1 cellular context compared by ENCODE assay signal in genomic region chr18:41954827-41955613, GRCh38.
TF ChIP-seq lines count a peak whose summit lies in the region.

Gene PIK3C3, plus strand, starts transcription at chr18:41955234. Its CDS starts 58 bp downstream, at chr18:41955292.

TF ChIP-seq in GM12878, 131 proteins besides CTCF, POLR2A, EP300 and RAD21 (continued from another document and continues in another):
- TF ChIP-seq, protein P1, sequence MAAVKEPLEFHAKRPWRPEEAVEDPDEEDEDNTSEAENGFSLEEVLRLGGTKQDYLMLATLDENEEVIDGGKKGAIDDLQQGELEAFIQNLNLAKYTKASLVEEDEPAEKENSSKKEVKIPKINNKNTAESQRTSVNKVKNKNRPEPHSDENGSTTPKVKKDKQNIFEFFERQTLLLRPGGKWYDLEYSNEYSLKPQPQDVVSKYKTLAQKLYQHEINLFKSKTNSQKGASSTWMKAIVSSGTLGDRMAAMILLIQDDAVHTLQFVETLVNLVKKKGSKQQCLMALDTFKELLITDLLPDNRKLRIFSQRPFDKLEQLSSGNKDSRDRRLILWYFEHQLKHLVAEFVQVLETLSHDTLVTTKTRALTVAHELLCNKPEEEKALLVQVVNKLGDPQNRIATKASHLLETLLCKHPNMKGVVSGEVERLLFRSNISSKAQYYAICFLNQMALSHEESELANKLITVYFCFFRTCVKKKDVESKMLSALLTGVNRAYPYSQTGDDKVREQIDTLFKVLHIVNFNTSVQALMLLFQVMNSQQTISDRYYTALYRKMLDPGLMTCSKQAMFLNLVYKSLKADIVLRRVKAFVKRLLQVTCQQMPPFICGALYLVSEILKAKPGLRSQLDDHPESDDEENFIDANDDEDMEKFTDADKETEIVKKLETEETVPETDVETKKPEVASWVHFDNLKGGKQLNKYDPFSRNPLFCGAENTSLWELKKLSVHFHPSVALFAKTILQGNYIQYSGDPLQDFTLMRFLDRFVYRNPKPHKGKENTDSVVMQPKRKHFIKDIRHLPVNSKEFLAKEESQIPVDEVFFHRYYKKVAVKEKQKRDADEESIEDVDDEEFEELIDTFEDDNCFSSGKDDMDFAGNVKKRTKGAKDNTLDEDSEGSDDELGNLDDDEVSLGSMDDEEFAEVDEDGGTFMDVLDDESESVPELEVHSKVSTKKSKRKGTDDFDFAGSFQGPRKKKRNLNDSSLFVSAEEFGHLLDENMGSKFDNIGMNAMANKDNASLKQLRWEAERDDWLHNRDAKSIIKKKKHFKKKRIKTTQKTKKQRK (IDR thresholded peaks at IDR 0.05; ENCODE audit: low read depth, low read length), result peak; percentile 6; the same call in 1 of the 2 replicates
- TF ChIP-seq HDAC6 (IDR thresholded peaks at IDR 0.05; ENCODE audit: unreplicated experiment) (no peak), KAT2A (conservative IDR thresholded peaks at IDR 0.05; ENCODE audit: control insufficient read depth, low read depth, low read length) (no peak), MYB (IDR thresholded peaks at IDR 0.05; ENCODE audit: borderline replicate concordance, low read depth, low read length) (no peak), RELA (IDR thresholded peaks at IDR 0.05; ENCODE audit: borderline replicate concordance, partially characterized antibody) (no peak), REST (IDR thresholded peaks at IDR 0.05; ENCODE audit: low read depth, low read length) (no peak), KLF5 (IDR thresholded peaks at IDR 0.05; ENCODE audit: partially characterized antibody) (no peak), MXI1 (IDR thresholded peaks at IDR 0.05; ENCODE audit: low read depth, low read length) (peak; percentile 51; the same call in 1 of the 2 replicates), CHD4 (IDR thresholded peaks at IDR 0.05) (no peak), KDM1A (IDR thresholded peaks at IDR 0.05; ENCODE audit: borderline replicate concordance) (no peak), ZZZ3 (IDR thresholded peaks at IDR 0.05; ENCODE audit: control insufficient read depth, insufficient read length, low read depth) (no peak), PKNOX1 (IDR thresholded peaks at IDR 0.05) (peak; percentile 65), NR2F1 (conservative IDR thresholded peaks at IDR 0.05) (no peak), SRF (IDR thresholded peaks at IDR 0.05; ENCODE audit: low read depth in 2 of 2, low read length in 2 of 2) (no peak), RELB (IDR thresholded peaks at IDR 0.05; ENCODE audit: low read depth) (peak; percentile 91), POLR2AphosphoS2 (IDR thresholded peaks at IDR 0.05; ENCODE audit: low read depth, low read length) (0 out of 2 replicates have a peak, but pooled peaks have one; percentile 62), ETV6 (conservative IDR thresholded peaks at IDR 0.05 in 1 of 2, IDR thresholded peaks at IDR 0.05 in 1 of 2; ENCODE audit: borderline replicate concordance in 1 of 2, low read depth in 1 of 2) (no peak), IKZF1 (conservative IDR thresholded peaks at IDR 0.05) (peak; percentile 58), ZNF217 (IDR thresholded peaks at IDR 0.05) (no peak), EED (IDR thresholded peaks at IDR 0.05; ENCODE audit: low read depth) (no peak), CUX1 (IDR thresholded peaks at IDR 0.05; ENCODE audit: insufficient replicate concordance, low read depth, low read length) (peak; percentile 70), IKZF2 (IDR thresholded peaks at IDR 0.05) (no peak), SP1 (IDR thresholded peaks at IDR 0.05; ENCODE audit: low read depth, low read length) (no peak), LARP7 (IDR thresholded peaks at IDR 0.05) (no peak), NR2C1 (IDR thresholded peaks at IDR 0.05) (peak; percentile 54), PBX3 (IDR thresholded peaks at IDR 0.05; ENCODE audit: insufficient replicate concordance, low read depth, low read length) (no peak), FOXM1 (IDR thresholded peaks at IDR 0.05; ENCODE audit: low read depth, low read length) (no peak), RUNX3 (IDR thresholded peaks at IDR 0.05; ENCODE audit: low read length) (no peak)
- TF ChIP-seq, protein P2, sequence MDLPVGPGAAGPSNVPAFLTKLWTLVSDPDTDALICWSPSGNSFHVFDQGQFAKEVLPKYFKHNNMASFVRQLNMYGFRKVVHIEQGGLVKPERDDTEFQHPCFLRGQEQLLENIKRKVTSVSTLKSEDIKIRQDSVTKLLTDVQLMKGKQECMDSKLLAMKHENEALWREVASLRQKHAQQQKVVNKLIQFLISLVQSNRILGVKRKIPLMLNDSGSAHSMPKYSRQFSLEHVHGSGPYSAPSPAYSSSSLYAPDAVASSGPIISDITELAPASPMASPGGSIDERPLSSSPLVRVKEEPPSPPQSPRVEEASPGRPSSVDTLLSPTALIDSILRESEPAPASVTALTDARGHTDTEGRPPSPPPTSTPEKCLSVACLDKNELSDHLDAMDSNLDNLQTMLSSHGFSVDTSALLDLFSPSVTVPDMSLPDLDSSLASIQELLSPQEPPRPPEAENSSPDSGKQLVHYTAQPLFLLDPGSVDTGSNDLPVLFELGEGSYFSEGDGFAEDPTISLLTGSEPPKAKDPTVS (IDR thresholded peaks at IDR 0.05; ENCODE audit: low read depth, low read length), result no peak
- TF ChIP-seq, protein P3, sequence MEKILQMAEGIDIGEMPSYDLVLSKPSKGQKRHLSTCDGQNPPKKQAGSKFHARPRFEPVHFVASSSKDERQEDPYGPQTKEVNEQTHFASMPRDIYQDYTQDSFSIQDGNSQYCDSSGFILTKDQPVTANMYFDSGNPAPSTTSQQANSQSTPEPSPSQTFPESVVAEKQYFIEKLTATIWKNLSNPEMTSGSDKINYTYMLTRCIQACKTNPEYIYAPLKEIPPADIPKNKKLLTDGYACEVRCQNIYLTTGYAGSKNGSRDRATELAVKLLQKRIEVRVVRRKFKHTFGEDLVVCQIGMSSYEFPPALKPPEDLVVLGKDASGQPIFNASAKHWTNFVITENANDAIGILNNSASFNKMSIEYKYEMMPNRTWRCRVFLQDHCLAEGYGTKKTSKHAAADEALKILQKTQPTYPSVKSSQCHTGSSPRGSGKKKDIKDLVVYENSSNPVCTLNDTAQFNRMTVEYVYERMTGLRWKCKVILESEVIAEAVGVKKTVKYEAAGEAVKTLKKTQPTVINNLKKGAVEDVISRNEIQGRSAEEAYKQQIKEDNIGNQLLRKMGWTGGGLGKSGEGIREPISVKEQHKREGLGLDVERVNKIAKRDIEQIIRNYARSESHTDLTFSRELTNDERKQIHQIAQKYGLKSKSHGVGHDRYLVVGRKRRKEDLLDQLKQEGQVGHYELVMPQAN (conservative IDR thresholded peaks at IDR 0.05), result peak; percentile 94
- TF ChIP-seq, protein P4, sequence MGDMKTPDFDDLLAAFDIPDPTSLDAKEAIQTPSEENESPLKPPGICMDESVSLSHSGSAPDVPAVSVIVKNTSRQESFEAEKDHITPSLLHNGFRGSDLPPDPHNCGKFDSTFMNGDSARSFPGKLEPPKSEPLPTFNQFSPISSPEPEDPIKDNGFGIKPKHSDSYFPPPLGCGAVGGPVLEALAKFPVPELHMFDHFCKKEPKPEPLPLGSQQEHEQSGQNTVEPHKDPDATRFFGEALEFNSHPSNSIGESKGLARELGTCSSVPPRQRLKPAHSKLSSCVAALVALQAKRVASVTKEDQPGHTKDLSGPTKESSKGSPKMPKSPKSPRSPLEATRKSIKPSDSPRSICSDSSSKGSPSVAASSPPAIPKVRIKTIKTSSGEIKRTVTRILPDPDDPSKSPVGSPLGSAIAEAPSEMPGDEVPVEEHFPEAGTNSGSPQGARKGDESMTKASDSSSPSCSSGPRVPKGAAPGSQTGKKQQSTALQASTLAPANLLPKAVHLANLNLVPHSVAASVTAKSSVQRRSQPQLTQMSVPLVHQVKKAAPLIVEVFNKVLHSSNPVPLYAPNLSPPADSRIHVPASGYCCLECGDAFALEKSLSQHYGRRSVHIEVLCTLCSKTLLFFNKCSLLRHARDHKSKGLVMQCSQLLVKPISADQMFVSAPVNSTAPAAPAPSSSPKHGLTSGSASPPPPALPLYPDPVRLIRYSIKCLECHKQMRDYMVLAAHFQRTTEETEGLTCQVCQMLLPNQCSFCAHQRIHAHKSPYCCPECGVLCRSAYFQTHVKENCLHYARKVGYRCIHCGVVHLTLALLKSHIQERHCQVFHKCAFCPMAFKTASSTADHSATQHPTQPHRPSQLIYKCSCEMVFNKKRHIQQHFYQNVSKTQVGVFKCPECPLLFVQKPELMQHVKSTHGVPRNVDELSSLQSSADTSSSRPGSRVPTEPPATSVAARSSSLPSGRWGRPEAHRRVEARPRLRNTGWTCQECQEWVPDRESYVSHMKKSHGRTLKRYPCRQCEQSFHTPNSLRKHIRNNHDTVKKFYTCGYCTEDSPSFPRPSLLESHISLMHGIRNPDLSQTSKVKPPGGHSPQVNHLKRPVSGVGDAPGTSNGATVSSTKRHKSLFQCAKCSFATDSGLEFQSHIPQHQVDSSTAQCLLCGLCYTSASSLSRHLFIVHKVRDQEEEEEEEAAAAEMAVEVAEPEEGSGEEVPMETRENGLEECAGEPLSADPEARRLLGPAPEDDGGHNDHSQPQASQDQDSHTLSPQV (IDR thresholded peaks at IDR 0.05), result no peak
